14 cellular contexts compared by ENCODE assay signal in genomic region chr7:139694389-139694676, GRCh38.
"Had no signal": no experiment of that assay in that cellular context is flagged by ENCODE, and none has a peak within 500 bp of the region (broad histone marks: within the 10 kb centered on the region; RNA-seq: fewer than 3 reads in every experiment).

No MANE protein-coding gene starts in this region.

- DNase-seq: activated CD4-positive, alpha-beta T cell treated with anti-CD3 and anti-CD28 coated beads, Interleukin-2, amount 50 U/mL, for 1 hour; activated naive CD8-positive, alpha-beta T cell treated with anti-CD3 and anti-CD28 coated beads, Interleukin-2, amount 10 ng/mL, durations not matched to agents 7 days and 5 days; activated T-cell treated with anti-CD3 and anti-CD28 coated beads for 4 hours; aorta; glutamatergic neuron; left cardiac atrium; lower lobe of right lung; mucosa of descending colon; stimulated activated CD4-positive, alpha-beta T cell treated with anti-CD3 and anti-CD28 coated beads, Interleukin-12 subunit alpha, Interleukin-12 subunit beta, amount 100 ng/mL, for 4 hours; stimulated activated naive CD4-positive, alpha-beta T cell; upper lobe of left lung had no signal

- H3K9me3 Mint-ChIP-seq: activated naive CD8-positive, alpha-beta T cell treated with anti-CD3 and anti-CD28 coated beads, Interleukin-2, amount 10 ng/mL, durations not matched to agents 7 days and 5 days; WTC11 had no signal

- H3K36me3 Mint-ChIP-seq: WTC11 had no signal

- H3K4me3 ChIP-seq: breast epithelium, esophagus muscularis mucosa, lower lobe of right lung, mucosa of descending colon, upper lobe of left lung had no signal

- H3K27me3 Mint-ChIP-seq: activated naive CD8-positive, alpha-beta T cell treated with anti-CD3 and anti-CD28 coated beads, Interleukin-2, amount 10 ng/mL, durations not matched to agents 7 days and 5 days had no signal

- H3K36me3 ChIP-seq: breast epithelium had no signal

- H3K27ac ChIP-seq: breast epithelium, esophagus muscularis mucosa, lower lobe of right lung, upper lobe of left lung had no signal

- H3K27ac Mint-ChIP-seq: activated naive CD8-positive, alpha-beta T cell treated with anti-CD3 and anti-CD28 coated beads, Interleukin-2, amount 10 ng/mL, durations not matched to agents 7 days and 5 days; WTC11 had no signal

- ATAC-seq: left cardiac atrium, lower lobe of right lung, mucosa of descending colon, WTC11 had no signal

- H3K9me3 ChIP-seq: breast epithelium, esophagus muscularis mucosa, lower lobe of right lung, mucosa of descending colon, upper lobe of left lung had no signal

- H3K4me3 Mint-ChIP-seq: activated naive CD8-positive, alpha-beta T cell treated with anti-CD3 and anti-CD28 coated beads, Interleukin-2, amount 10 ng/mL, durations not matched to agents 7 days and 5 days; WTC11 had no signal

- H3K27me3 ChIP-seq: breast epithelium, esophagus muscularis mucosa, upper lobe of left lung had no signal
